10 cellular contexts compared by ENCODE assay signal in the genomic region with DNA sequence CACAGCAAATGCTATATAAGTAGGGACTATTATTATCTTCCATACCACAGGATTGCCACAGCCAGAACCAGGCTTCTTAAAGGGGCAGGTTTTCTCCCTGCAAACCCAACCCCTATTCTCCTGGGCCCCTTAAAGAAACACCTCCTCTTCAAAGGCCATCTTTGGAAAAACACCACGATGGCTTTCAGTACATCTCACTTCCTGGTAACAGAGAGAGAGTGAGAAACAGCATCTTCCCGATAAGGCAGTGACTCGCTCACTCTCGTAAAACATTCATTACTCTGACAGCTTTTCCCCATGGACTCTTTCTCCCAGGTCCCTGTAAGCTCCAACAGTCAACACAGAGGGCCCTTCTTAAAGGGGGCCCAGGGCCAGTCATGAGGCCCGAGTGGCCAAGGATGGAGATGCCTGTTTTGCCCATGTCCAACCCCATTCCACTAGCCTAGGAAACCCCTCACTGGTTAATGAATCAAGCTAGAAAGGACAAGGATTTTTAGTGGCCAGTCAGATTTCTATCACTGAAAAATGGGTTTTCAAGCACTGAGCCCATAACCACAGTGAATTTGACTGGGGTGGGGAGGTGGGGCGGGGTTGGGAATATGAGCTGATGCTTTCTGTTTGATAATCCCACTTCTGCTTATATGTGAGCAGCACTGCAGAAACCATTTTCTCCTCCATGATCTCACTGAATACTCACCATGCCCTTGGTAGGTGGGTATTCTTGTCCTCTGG. TPM values are rescaled to one million over a fixed set of nuclear protein-coding genes. Genes with fewer than 3 reads are reported as not detected.
DNase-seq lines count a peak whose midpoint lies in the region; ATAC-seq and TF ChIP-seq lines count a peak whose summit lies in the region.
"Had no signal": no experiment of that assay in that cellular context is flagged by ENCODE, and none has a peak within 500 bp of the region (broad histone marks: within the 10 kb centered on the region; RNA-seq: fewer than 3 reads in every experiment).

No MANE protein-coding gene starts in this region.

- no peak overlapping the region for H3K4me3 Mint-ChIP-seq in activated CD8-positive, alpha-beta memory T cell treated with anti-CD3 and anti-CD28 coated beads, Interleukin-2, amount 10 ng/mL, durations not matched to agents 7 days and 5 days
- no peak overlapping the region for H3K4me3 Mint-ChIP-seq in endodermal cell
- H3K4me3 Mint-ChIP-seq: memory B cell had no signal

- peaks cover 3% of the 10 kb centered on the region for H3K36me3 Mint-ChIP-seq in activated CD8-positive, alpha-beta memory T cell treated with anti-CD3 and anti-CD28 coated beads, Interleukin-2, amount 10 ng/mL, durations not matched to agents 7 days and 5 days
- H3K36me3 Mint-ChIP-seq in endodermal cell (ENCODE audit: low read depth) = no peaks in the 10 kb centered on the region

- TF ChIP-seq CTCF in choroid plexus epithelial cell (conservative IDR thresholded peaks at IDR 0.05; ENCODE audit: low read depth, low read length) = no peak
- no peak for TF ChIP-seq CTCF in osteoblast (IDR thresholded peaks at IDR 0.05; ENCODE audit: extremely low read depth, low read depth, low read length)
- TF ChIP-seq CTCF in endodermal cell (conservative IDR thresholded peaks at IDR 0.05) = no peak

- peaks cover 16% of the 10 kb centered on the region for H3K79me2 ChIP-seq in osteoblast (ENCODE audit: insufficient read depth, low read length)

- peak; percentile 74 for DNase-seq in DMS153 (lab: John Stamatoyannopoulos, UW)
- peak; percentile 70 for DNase-seq in MV-4-11 (lab: John Stamatoyannopoulos, UW)
- peak; percentile 54 for DNase-seq in choroid plexus epithelial cell (ENCODE audit: low read depth)
- DNase-seq in osteoblast (ENCODE audit: insufficient read length, low spot score, missing footprints) = peak; percentile 86
- no peak for DNase-seq in stimulated activated CD4-positive, alpha-beta T cell treated with anti-CD3 and anti-CD28 coated beads, Interleukin-15, amount 100 ng/mL, for 24 hours
- DNase-seq in activated CD8-positive, alpha-beta memory T cell treated with anti-CD3 and anti-CD28 coated beads, Interleukin-2, amount 10 ng/mL, durations not matched to agents 7 days and 5 days = no peak
- DNase-seq in endodermal cell = no peak
- DNase-seq: body of pancreas had no signal

- H3K4me1 Mint-ChIP-seq in activated CD8-positive, alpha-beta memory T cell treated with anti-CD3 and anti-CD28 coated beads, Interleukin-2, amount 10 ng/mL, durations not matched to agents 7 days and 5 days = peaks cover 21% of the 10 kb centered on the region
- H3K4me1 Mint-ChIP-seq in endodermal cell = peaks cover 12% of the 10 kb centered on the region

- H3K9ac ChIP-seq in endodermal cell (ENCODE audit: extremely low read depth, low read length, poor library complexity, severe bottlenecking) = no peak overlapping the region

- H3K4me3 ChIP-seq in choroid plexus epithelial cell (ENCODE audit: low read depth, low read length) (no peak overlapping the region), osteoblast (ENCODE audit: insufficient read depth, low read length) (no peak overlapping the region), endodermal cell (ENCODE audit: low read length) (no peak overlapping the region)
- H3K4me3 ChIP-seq: body of pancreas had no signal

- H3K4me2 ChIP-seq in osteoblast (ENCODE audit: insufficient read depth, low read length) = peak overlapping the region; percentile 40

- H3K9me3 Mint-ChIP-seq in activated CD8-positive, alpha-beta memory T cell treated with anti-CD3 and anti-CD28 coated beads, Interleukin-2, amount 10 ng/mL, durations not matched to agents 7 days and 5 days (ENCODE audit: low read depth) = no peaks in the 10 kb centered on the region
- H3K9me3 Mint-ChIP-seq in endodermal cell = no peaks in the 10 kb centered on the region
- H3K9me3 Mint-ChIP-seq: memory B cell had no signal

- 70 to 77% methylated on average over 4 to 6 of the region's 6 CpGs for WGBS in endodermal cell (ENCODE audit: insufficient coverage in 1 of 2, insufficient read length in 1 of 2), 2 experiments

- no peaks in the 10 kb centered on the region for H3K36me3 ChIP-seq in osteoblast (ENCODE audit: insufficient read depth, low read length)
- no peaks in the 10 kb centered on the region for H3K36me3 ChIP-seq in endodermal cell (ENCODE audit: control insufficient read depth, insufficient read depth, low read length)

- H3K9me3 ChIP-seq in osteoblast (ENCODE audit: low read depth, low read length) (no peaks in the 10 kb centered on the region), endodermal cell (ENCODE audit: control insufficient read depth, low read length) (no peaks in the 10 kb centered on the region)
- H3K9me3 ChIP-seq: body of pancreas had no signal

- H3K27me3 ChIP-seq in osteoblast (ENCODE audit: insufficient read depth, low read length) (no peaks in the 10 kb centered on the region), endodermal cell (ENCODE audit: control insufficient read depth, insufficient read depth, low read length, poor library complexity, severe bottlenecking) (peaks cover 36% of the 10 kb centered on the region)
- H3K27me3 ChIP-seq: body of pancreas had no signal

- H3K27ac ChIP-seq in osteoblast (ENCODE audit: low read depth, low read length) (peak overlapping the region; percentile 91), endodermal cell (ENCODE audit: low read depth, low read length) (no peak overlapping the region)

- CTCF ChIA-PET in activated CD8-positive, alpha-beta memory T cell treated with anti-CD3 and anti-CD28 coated beads, Interleukin-2, amount 10 ng/mL, durations not matched to agents 7 days and 5 days (lab: Charles Lee) = interaction anchor here (0.7 to 3.0 kb wide), 4 partner anchors 23 to 258 kb away, joined by 3 to 16 read pairs (median 4); no protein-coding TSS in a partner anchor

- peak overlapping the region; percentile 39 for H2AFZ ChIP-seq in osteoblast (ENCODE audit: low read length)

- H4K20me1 ChIP-seq in osteoblast (ENCODE audit: insufficient read depth, low read length) = no peaks in the 10 kb centered on the region

- no peak overlapping the region for H3K27ac Mint-ChIP-seq in activated CD8-positive, alpha-beta memory T cell treated with anti-CD3 and anti-CD28 coated beads, Interleukin-2, amount 10 ng/mL, durations not matched to agents 7 days and 5 days
- no peak overlapping the region for H3K27ac Mint-ChIP-seq in endodermal cell
- H3K27ac Mint-ChIP-seq: memory B cell had no signal

- peaks cover 43% of the 10 kb centered on the region for H3K27me3 Mint-ChIP-seq in activated CD8-positive, alpha-beta memory T cell treated with anti-CD3 and anti-CD28 coated beads, Interleukin-2, amount 10 ng/mL, durations not matched to agents 7 days and 5 days
- H3K27me3 Mint-ChIP-seq in endodermal cell (ENCODE audit: insufficient read depth) = peaks cover 48% of the 10 kb centered on the region

- ATAC-seq in HG03571 (IDR thresholded peaks at IDR 0.05; ENCODE audit: unreplicated experiment) = no peak
- no peak for ATAC-seq in activated CD8-positive, alpha-beta memory T cell treated with anti-CD3 and anti-CD28 coated beads, Interleukin-2, amount 10 ng/mL, durations not matched to agents 7 days and 5 days
- ATAC-seq: body of pancreas had no signal

- peaks cover 61% of the 10 kb centered on the region for H3K4me1 ChIP-seq in osteoblast (ENCODE audit: insufficient read depth, low read length)
- no peaks in the 10 kb centered on the region for H3K4me1 ChIP-seq in endodermal cell (ENCODE audit: control insufficient read depth, insufficient read depth, low read length)

RNA-seq across cellular contexts. Expression of a gene that starts 3.7 kb away (rescaled TPM):
- 47.0 and 47.1 TPM in 2 replicates for total RNA-seq in osteoblast
- total RNA-seq in activated CD8-positive, alpha-beta memory T cell treated with anti-CD3 and anti-CD28 coated beads, Interleukin-2, amount 10 ng/mL, durations not matched to agents 7 days and 5 days = 1 to 10 TPM; 1.4 to 2.8 TPM
- total RNA-seq in endodermal cell = 10 to 100 TPM; 42.2 to 62.5 TPM
- 25.8 TPM for polyA plus RNA-seq in endodermal cell (2013, experiment 1 of 2)
- polyA plus RNA-seq in endodermal cell (2013, experiment 2 of 2) = 23.3 TPM

RNA-seq across cellular contexts. Expression of a gene that starts 28.3 kb away (rescaled TPM):
- total RNA-seq in osteoblast (389 and 480 TPM in 2 replicates), endodermal cell (10 to 100 TPM; 16.1 to 17.7 TPM)
- 10 to 100 TPM; 71.7 to 78.3 TPM for total RNA-seq in activated CD8-positive, alpha-beta memory T cell treated with anti-CD3 and anti-CD28 coated beads, Interleukin-2, amount 10 ng/mL, durations not matched to agents 7 days and 5 days
- polyA plus RNA-seq in endodermal cell (2013, experiment 1 of 2) = 16.1 TPM
- 21.3 TPM for polyA plus RNA-seq in endodermal cell (2013, experiment 2 of 2)

Comparison
In these comparisons a context has a peak if more than half of its experiments do, and no peak if none do; other contexts are left out.
1. DNase-seq: peak in DMS153 (single experiment), MV-4-11 (single experiment), choroid plexus epithelial cell (single experiment) and osteoblast (single experiment); none in stimulated activated CD4-positive, alpha-beta T cell treated with anti-CD3 and anti-CD28 coated beads, Interleukin-15, amount 100 ng/mL, for 24 hours (single experiment), activated CD8-positive, alpha-beta memory T cell treated with anti-CD3 and anti-CD28 coated beads, Interleukin-2, amount 10 ng/mL, durations not matched to agents 7 days and 5 days (single experiment) and endodermal cell (single experiment).
2. RNA of a gene that starts 3.7 kb away (total RNA-seq): 42.2 to 62.5 TPM in endodermal cell and 47.0 to 47.1 TPM in osteoblast; 1.4 to 2.8 TPM in activated CD8-positive, alpha-beta memory T cell treated with anti-CD3 and anti-CD28 coated beads, Interleukin-2, amount 10 ng/mL, durations not matched to agents 7 days and 5 days; every median in the first group is over 10 times any median in the second.